ENCODE assay signal across 8 cellular contexts in the genomic region with DNA sequence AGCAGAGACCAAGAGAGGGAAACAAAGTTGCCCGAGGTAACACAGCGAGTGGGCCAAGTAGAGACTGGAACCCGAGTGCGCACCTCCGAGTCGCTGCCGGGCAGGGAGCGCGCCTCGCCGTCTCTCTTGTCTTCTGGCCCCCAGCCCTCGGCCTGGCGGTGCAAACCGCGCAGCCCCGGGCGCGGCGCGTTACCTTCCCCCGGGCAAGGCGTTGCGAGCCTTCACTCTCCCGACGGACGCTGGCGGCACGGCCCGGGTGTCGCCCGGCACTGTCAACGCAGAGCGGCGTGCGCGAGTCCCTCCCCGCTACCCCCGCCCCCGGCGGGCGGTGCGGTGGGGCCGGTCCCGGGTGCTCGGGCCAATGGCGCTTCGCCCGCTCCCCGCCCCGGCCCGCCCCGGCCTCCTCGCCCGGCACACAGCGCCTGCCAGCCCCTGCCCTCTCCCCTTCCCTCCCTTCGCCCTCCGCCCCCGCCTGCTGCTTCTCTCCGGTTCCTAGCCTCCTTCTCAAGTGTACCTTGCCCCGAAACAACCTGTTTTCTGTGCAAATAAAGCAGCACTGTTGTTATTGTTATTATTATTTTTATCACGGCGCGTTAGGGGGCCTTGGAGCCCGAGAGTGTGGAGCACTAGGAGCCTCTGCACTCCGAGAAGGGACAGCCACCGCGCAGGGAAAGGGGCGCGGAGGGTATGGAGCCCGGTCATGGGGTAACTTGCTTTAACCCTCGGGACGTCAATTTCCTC.
DNase-seq lines count a peak whose midpoint lies in the region; ATAC-seq, FAIRE-seq and TF ChIP-seq lines count a peak whose summit lies in the region.

A gene with protein sequence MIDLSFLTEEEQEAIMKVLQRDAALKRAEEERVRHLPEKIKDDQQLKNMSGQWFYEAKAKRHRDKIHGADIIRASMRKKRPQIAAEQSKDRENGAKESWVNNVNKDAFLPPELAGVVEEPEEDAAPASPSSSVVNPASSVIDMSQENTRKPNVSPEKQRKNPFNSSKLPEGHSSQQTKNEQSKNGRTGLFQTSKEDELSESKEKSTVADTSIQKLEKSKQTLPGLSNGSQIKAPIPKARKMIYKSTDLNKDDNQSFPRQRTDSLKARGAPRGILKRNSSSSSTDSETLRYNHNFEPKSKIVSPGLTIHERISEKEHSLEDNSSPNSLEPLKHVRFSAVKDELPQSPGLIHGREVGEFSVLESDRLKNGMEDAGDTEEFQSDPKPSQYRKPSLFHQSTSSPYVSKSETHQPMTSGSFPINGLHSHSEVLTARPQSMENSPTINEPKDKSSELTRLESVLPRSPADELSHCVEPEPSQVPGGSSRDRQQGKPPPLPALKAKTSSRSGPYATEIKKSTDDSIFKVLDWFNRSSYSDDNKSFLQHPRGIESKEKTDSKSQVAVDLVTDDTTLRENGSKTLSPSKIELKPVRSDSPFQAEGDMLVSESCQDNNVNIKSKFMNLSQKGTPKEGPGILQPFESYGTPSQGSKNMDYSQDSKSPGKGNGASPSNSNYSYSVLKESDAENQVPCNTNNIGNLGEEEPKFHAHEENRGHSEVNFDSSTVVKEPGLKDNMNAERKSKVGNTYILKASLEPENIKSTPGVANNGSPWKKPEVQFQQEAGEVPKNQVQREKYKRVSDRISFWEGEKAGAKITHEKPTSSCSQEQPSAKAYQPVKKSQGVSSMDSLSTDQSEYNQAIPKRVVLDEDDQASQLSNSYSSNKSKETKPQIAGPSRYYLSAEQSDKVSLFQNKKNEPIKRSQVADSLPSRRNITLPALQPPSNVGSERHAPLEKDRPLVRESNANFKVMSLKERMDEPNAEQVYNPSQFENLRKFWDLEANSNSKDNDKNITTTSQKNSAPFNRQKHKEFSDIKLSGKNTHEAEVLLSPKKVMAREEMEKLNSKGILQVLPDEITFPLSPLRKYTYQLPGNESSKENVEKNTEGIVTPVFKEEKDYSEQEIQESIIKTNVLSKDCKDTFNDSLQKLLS (N-terminal part only) (minus strand): TSS at position 271 of the 741 bp plus-strand sequence. CDS start 53,416 bp downstream, outside the sequence.

- H2AFZ ChIP-seq in KMS-11 (ENCODE audit: low read depth) = peak within 1 kb of the TSS; percentile 100

- H3K27me3 ChIP-seq in KMS-11 (ENCODE audit: insufficient read depth, low read depth) = no peaks in the 10 kb centered on the region

- H3K79me2 ChIP-seq in KMS-11 (ENCODE audit: insufficient read depth, low read depth) = no peaks in the 10 kb centered on the region

- no peaks in the 10 kb centered on the region for H3K36me3 ChIP-seq in KMS-11 (ENCODE audit: insufficient read depth)

- H4K20me1 ChIP-seq in KMS-11 (ENCODE audit: insufficient read depth) = no peaks in the 10 kb centered on the region

- H3K4me2 ChIP-seq in KMS-11 = peak within 1 kb of the TSS; percentile 100

- peaks cover 9% of the 10 kb centered on the region for H3K4me1 ChIP-seq in KMS-11 (ENCODE audit: low read depth, poor library complexity, severe bottlenecking)

- H3K4me3 Mint-ChIP-seq in T-helper 1 cell treated with Interleukin-12 subunit alpha and Interleukin-12 subunit beta and Interleukin-4 antibody, amounts not matched to agents 30 μg/mL and 1 μg/mL, for 36 hours = peak within 1 kb of the TSS; percentile 93

- H3K27me3 Mint-ChIP-seq in T-helper 1 cell treated with Interleukin-12 subunit alpha and Interleukin-12 subunit beta and Interleukin-4 antibody, amounts not matched to agents 30 μg/mL and 1 μg/mL, for 36 hours (ENCODE audit: low read depth) = no peaks in the 10 kb centered on the region

- H3K27ac ChIP-seq in KMS-11 = no peak within 1 kb of the TSS

- FAIRE-seq in urothelium cell line (lab: Jason Lieb, UNC) = no peak

- H3K4me3 ChIP-seq in KMS-11 (IDR thresholded peaks at IDR 0.05; ENCODE audit: insufficient read depth, low read depth, low read length) = peak within 1 kb of the TSS; percentile 45

- H3K4me1 Mint-ChIP-seq in T-helper 1 cell treated with Interleukin-12 subunit alpha and Interleukin-12 subunit beta and Interleukin-4 antibody, amounts not matched to agents 30 μg/mL and 1 μg/mL, for 36 hours (ENCODE audit: low read depth) = peaks cover 44% of the 10 kb centered on the region

- H3K36me3 Mint-ChIP-seq in T-helper 1 cell treated with Interleukin-12 subunit alpha and Interleukin-12 subunit beta and Interleukin-4 antibody, amounts not matched to agents 30 μg/mL and 1 μg/mL, for 36 hours (ENCODE audit: low read depth) = peaks cover 8% of the 10 kb centered on the region

- peak; percentile 83 for ATAC-seq in GM21723 (IDR thresholded peaks at IDR 0.05; ENCODE audit: unreplicated experiment)

- DNase-seq in ELR (ENCODE audit: low read depth) = peak; percentile 73
- peak in 50 of 56 donors; percentile 12 to 83 (median 58) for DNase-seq in amygdala (lab: John Stamatoyannopoulos, UW)
- peak; percentile 73 for DNase-seq in hepatic stellate cell (ENCODE audit: low spot score)
- peak; percentile 77 for DNase-seq in putamen (ENCODE audit: low spot score)
- peak; percentile 93 for DNase-seq in urothelium cell line (ENCODE audit: low spot score)

- TF ChIP-seq CTCF in KMS-11 (conservative IDR thresholded peaks at IDR 0.05; ENCODE audit: low read depth, low read length) = 0 out of 2 replicates have a peak, but pooled peaks have one; percentile 19

- H3K27ac Mint-ChIP-seq in T-helper 1 cell treated with Interleukin-12 subunit alpha and Interleukin-12 subunit beta and Interleukin-4 antibody, amounts not matched to agents 30 μg/mL and 1 μg/mL, for 36 hours = peak within 1 kb of the TSS; percentile 82

- peak within 1 kb of the TSS; percentile 33; the same call in 1 of the 2 replicates for H3K9ac ChIP-seq in KMS-11

- H3K9me3 Mint-ChIP-seq in T-helper 1 cell treated with Interleukin-12 subunit alpha and Interleukin-12 subunit beta and Interleukin-4 antibody, amounts not matched to agents 30 μg/mL and 1 μg/mL, for 36 hours = no peaks in the 10 kb centered on the region
